ENCODE assay signal across 9 cellular contexts in genomic region chrX:136166221-136166855, GRCh38. TPM values are rescaled to one million over a fixed set of nuclear protein-coding genes. Genes with fewer than 3 reads are reported as not detected.
A peak's percentile ranks its signal among the peaks of the same experiment; 100 is the strongest.
DNase-seq lines count a peak whose midpoint lies in the region; ATAC-seq and TF ChIP-seq lines count a peak whose summit lies in the region.
"Had no signal": no experiment of that assay in that cellular context is flagged by ENCODE, and none has a peak within 500 bp of the region (broad histone marks: within the 10 kb centered on the region; RNA-seq: fewer than 3 reads in every experiment).

No MANE protein-coding gene starts in this region.

- H3K36me3 ChIP-seq in GM23338 (ENCODE audit: insufficient read depth) = no peaks in the 10 kb centered on the region
- no peaks in the 10 kb centered on the region for H3K36me3 ChIP-seq in cardiac muscle cell
- H3K36me3 ChIP-seq: Peyer's patch had no signal

- H3K4me3 ChIP-seq in GM23338 = no peak overlapping the region
- no peak overlapping the region for H3K4me3 ChIP-seq in cardiac muscle cell
- no peak overlapping the region for H3K4me3 ChIP-seq in retinal pigment epithelial cell (ENCODE audit: low read length)
- H3K4me3 ChIP-seq: Peyer's patch had no signal

- H3K27me3 Mint-ChIP-seq in GM23338 (ENCODE audit: insufficient read depth, low read depth, poor library complexity) (peaks cover 4% of the 10 kb centered on the region), progenitor cell of endocrine pancreas (peaks cover 4% of the 10 kb centered on the region)
- no peaks in the 10 kb centered on the region for H3K27me3 Mint-ChIP-seq in stimulated activated memory B cell treated with anti-CD40 and anti-IgM and Interleukin-4, amounts not matched to agents 10 μg/mL and 1 μg/mL and 100 μg/mL, for 72 hours

- no peaks in the 10 kb centered on the region for H4K20me1 ChIP-seq in GM23338 (replicated peaks; ENCODE audit: insufficient read depth)

- no peak overlapping the region; the same call in 1 of the 2 replicates for H3K4me2 ChIP-seq in GM23338

- H3K4me1 Mint-ChIP-seq in GM23338 (peaks cover 56% of the 10 kb centered on the region), progenitor cell of endocrine pancreas (ENCODE audit: low read depth) (peaks cover 5% of the 10 kb centered on the region)
- H3K4me1 Mint-ChIP-seq in stimulated activated memory B cell treated with anti-CD40 and anti-IgM and Interleukin-4, amounts not matched to agents 10 μg/mL and 1 μg/mL and 100 μg/mL, for 72 hours = no peaks in the 10 kb centered on the region

- peak; percentile 30 for DNase-seq in GM23338 (ENCODE audit: low spot score)
- DNase-seq in cardiac muscle cell (ENCODE audit: low read depth in 1 of 2, low spot score in 1 of 2) = peak; percentile 20 to 58
- DNase-seq in retinal pigment epithelial cell (ENCODE audit: low read depth) = no peak
- DNase-seq in middle frontal gyrus (ENCODE audit: extremely low spot score, low spot score) = no peak
- DNase-seq in progenitor cell of endocrine pancreas (ENCODE audit: low spot score, unreplicated experiment) = no peak
- DNase-seq: Peyer's patch had no signal

- H3K4me3 Mint-ChIP-seq in GM23338 = no peak overlapping the region
- H3K4me3 Mint-ChIP-seq in stimulated activated memory B cell treated with anti-CD40 and anti-IgM and Interleukin-4, amounts not matched to agents 10 μg/mL and 1 μg/mL and 100 μg/mL, for 72 hours = no peak overlapping the region
- H3K4me3 Mint-ChIP-seq in progenitor cell of endocrine pancreas (ENCODE audit: low read depth) = no peak overlapping the region

- H3K27ac Mint-ChIP-seq in GM23338 (peak overlapping the region; percentile 9; the same call in 1 of the 2 replicates), progenitor cell of endocrine pancreas (no peak overlapping the region)
- H3K27ac Mint-ChIP-seq in stimulated activated memory B cell treated with anti-CD40 and anti-IgM and Interleukin-4, amounts not matched to agents 10 μg/mL and 1 μg/mL and 100 μg/mL, for 72 hours = no peak overlapping the region

- TF ChIP-seq CTCF in GM23338 (conservative IDR thresholded peaks at IDR 0.05; ENCODE audit: low read depth in 2 of 2) = peak; percentile 14 to 52; a peak in 3 of 4 replicates
- TF ChIP-seq CTCF in cardiac muscle cell (IDR thresholded peaks at IDR 0.05; ENCODE audit: low read depth, low read length) = peak; percentile 46
- TF ChIP-seq CTCF in retinal pigment epithelial cell (conservative IDR thresholded peaks at IDR 0.05; ENCODE audit: low read depth, low read length) = peak; percentile 46
- TF ChIP-seq CTCF in progenitor cell of endocrine pancreas (IDR thresholded peaks at IDR 0.05; ENCODE audit: unreplicated experiment) = no peak

- H3K9me3 ChIP-seq in cardiac muscle cell (ENCODE audit: low read depth) = no peaks in the 10 kb centered on the region
- H3K9me3 ChIP-seq: Peyer's patch had no signal

- H3K27ac ChIP-seq in GM23338 (ENCODE audit: low read depth) = no peak overlapping the region
- H3K27ac ChIP-seq in cardiac muscle cell = no peak overlapping the region

- H3F3A ChIP-seq in GM23338 (replicated peaks; ENCODE audit: low read depth) = no peaks in the 10 kb centered on the region

- no peaks in the 10 kb centered on the region for H3K9me2 ChIP-seq in GM23338 (ENCODE audit: insufficient read depth)

- H3K79me2 ChIP-seq in GM23338 (replicated peaks; ENCODE audit: insufficient read depth) = peaks cover 18% of the 10 kb centered on the region

- H3K9me3 Mint-ChIP-seq in GM23338 (no peaks in the 10 kb centered on the region), progenitor cell of endocrine pancreas (ENCODE audit: low read depth) (peaks cover 6% of the 10 kb centered on the region)
- no peaks in the 10 kb centered on the region for H3K9me3 Mint-ChIP-seq in stimulated activated memory B cell treated with anti-CD40 and anti-IgM and Interleukin-4, amounts not matched to agents 10 μg/mL and 1 μg/mL and 100 μg/mL, for 72 hours

- ATAC-seq in GM23338 (peak; percentile 30), SK-N-SH treated with all-trans-retinoic acid at 6 μM for 48 hours (peak; percentile 49), HG03175 (IDR thresholded peaks at IDR 0.05; ENCODE audit: unreplicated experiment) (no peak)
- ATAC-seq in stimulated activated memory B cell treated with anti-CD40 and anti-IgM and Interleukin-4, amounts not matched to agents 10 μg/mL and 1 μg/mL and 100 μg/mL, for 72 hours = no peak

- H2AFZ ChIP-seq in GM23338 = no peak overlapping the region

- peaks cover 19% of the 10 kb centered on the region for H3K4me1 ChIP-seq in GM23338 (ENCODE audit: insufficient read depth)
- H3K4me1 ChIP-seq in cardiac muscle cell (ENCODE audit: low read depth) = no peaks in the 10 kb centered on the region
- H3K4me1 ChIP-seq: Peyer's patch had no signal

- H3K36me3 Mint-ChIP-seq in GM23338 (ENCODE audit: low read depth) = no peaks in the 10 kb centered on the region
- no peaks in the 10 kb centered on the region for H3K36me3 Mint-ChIP-seq in stimulated activated memory B cell treated with anti-CD40 and anti-IgM and Interleukin-4, amounts not matched to agents 10 μg/mL and 1 μg/mL and 100 μg/mL, for 72 hours
- peaks cover 2% of the 10 kb centered on the region for H3K36me3 Mint-ChIP-seq in progenitor cell of endocrine pancreas (ENCODE audit: insufficient read depth)

- H3K27me3 ChIP-seq in GM23338 (ENCODE audit: insufficient read depth) = no peaks in the 10 kb centered on the region
- H3K27me3 ChIP-seq in cardiac muscle cell = no peaks in the 10 kb centered on the region
- H3K27me3 ChIP-seq: Peyer's patch had no signal

TF ChIP-seq in GM23338, 12 proteins besides CTCF, POLR2A, EP300 and RAD21 (continues in another document):
- TF ChIP-seq CREB1 (CRISPR knock-in tag; IDR thresholded peaks at IDR 0.05; ENCODE audit: low read depth) (no peak), ETS1 (IDR thresholded peaks at IDR 0.05) (no peak), POLR2AphosphoS5 (IDR thresholded peaks at IDR 0.05; ENCODE audit: low read depth) (no peak), EZH2phosphoT487 (IDR thresholded peaks at IDR 0.05; ENCODE audit: unreplicated experiment) (no peak), ZNF331 (CRISPR knock-in tag; IDR thresholded peaks at IDR 0.05; ENCODE audit: low read depth) (no peak), EZH2 (IDR thresholded peaks at IDR 0.05; ENCODE audit: low read depth, unreplicated experiment) (no peak), JUNB (IDR thresholded peaks at IDR 0.05; ENCODE audit: unreplicated experiment) (no peak)

TF ChIP-seq in SK-N-SH treated with all-trans-retinoic acid at 6 μM for 48 hours, 23 proteins besides CTCF, POLR2A, EP300 and RAD21:
- TF ChIP-seq PPARA (CRISPR knock-in tag; IDR thresholded peaks at IDR 0.05; ENCODE audit: borderline replicate concordance) = no peak
- no peak for TF ChIP-seq ZFP30 (CRISPR knock-in tag; IDR thresholded peaks at IDR 0.05)
- no peak for TF ChIP-seq CSRNP3 (CRISPR knock-in tag; IDR thresholded peaks at IDR 0.05)
- no peak for TF ChIP-seq OSR1 (CRISPR knock-in tag; IDR thresholded peaks at IDR 0.05)
TF ChIP-seq in SK-N-SH treated with all-trans-retinoic acid at 6 μM for 48 hours: peak in this region for 0.

RNA-seq across cellular contexts. Expression of gene FHL1, which starts 19.0 kb away (rescaled TPM):
- total RNA-seq in GM23338 (2014; rRNA removed; shearing (Covaris generic)) = 60.4 and 72.1 TPM in 2 replicates
- polyA plus RNA-seq in GM23338 (2016; fragmentation: Nextera tagmentation; extraction: Ambion mirVana) (43.5 and 47.9 TPM in 2 replicates), cardiac muscle cell (23.5 and 28.8 TPM in 2 replicates)
- total RNA-seq in cardiac muscle cell (27.1 and 38.9 TPM in 2 replicates), progenitor cell of endocrine pancreas (2.8 and 3.0 TPM in 2 replicates)

Comparison
In these comparisons a context has a peak if more than half of its experiments do, and no peak if none do; other contexts are left out.
1. ATAC-seq: peak in GM23338 (single experiment) and SK-N-SH treated with all-trans-retinoic acid at 6 μM for 48 hours (single experiment); none in HG03175 (single experiment) and stimulated activated memory B cell treated with anti-CD40 and anti-IgM and Interleukin-4, amounts not matched to agents 10 μg/mL and 1 μg/mL and 100 μg/mL, for 72 hours (single experiment).
2. DNase-seq: peak in GM23338 (single experiment) and cardiac muscle cell (2 of 2); none in retinal pigment epithelial cell (single experiment), middle frontal gyrus (single experiment) and progenitor cell of endocrine pancreas (single experiment).